In genomic region chr13:47903836-47904235, GRCh38 we compare ENCODE assay signal across 11 cellular contexts.
DNase-seq lines count a peak whose midpoint lies in the region; ATAC-seq and TF ChIP-seq lines count a peak whose summit lies in the region.
"Had no signal": no experiment of that assay in that cellular context is flagged by ENCODE, and none has a peak within 500 bp of the region (broad histone marks: within the 10 kb centered on the region; RNA-seq: fewer than 3 reads in every experiment).

No MANE protein-coding gene starts in this region.

- H3K4ac ChIP-seq in mesenchymal stem cell (ENCODE audit: low read depth in 1 of 2, low read length in 2 of 2), result no peak overlapping the region

- peak overlapping the region; percentile 54 for H4K8ac ChIP-seq in mesenchymal stem cell (ENCODE audit: low read length)

- CTCF ChIA-PET in BJ (lab: Yijun Ruan, JAX) (no interaction called here), GM10248 (lab: Yijun Ruan, JAX) (interaction anchor here (0.9 kb wide), 1 partner anchor 24 kb away, joined by 3 read pairs; no protein-coding TSS in a partner anchor)

- no peaks in the 10 kb centered on the region for H3K27me3 ChIP-seq in BJ (ENCODE audit: control insufficient read depth, insufficient read depth, low read length)
- H3K27me3 ChIP-seq in mesenchymal stem cell (ENCODE audit: control insufficient read depth in 1 of 2, insufficient read depth in 1 of 2, low read length in 2 of 2), result no peaks in the 10 kb centered on the region
- no peaks in the 10 kb centered on the region for H3K27me3 ChIP-seq in gastroesophageal sphincter
- H3K27me3 ChIP-seq: tibial nerve had no signal

- no peak overlapping the region for H3K27ac ChIP-seq in mesenchymal stem cell (ENCODE audit: low read length, poor library complexity, severe bottlenecking)
- H3K27ac ChIP-seq in gastroesophageal sphincter, result no peak overlapping the region
- H3K27ac ChIP-seq: tibial nerve had no signal

- no peak overlapping the region for H4K91ac ChIP-seq in mesenchymal stem cell (ENCODE audit: low read length)

- peak overlapping the region; percentile 71 for H3K9ac ChIP-seq in mesenchymal stem cell (ENCODE audit: low read length)

- H3K36me3 ChIP-seq in BJ (ENCODE audit: control insufficient read depth, insufficient read depth, low read length), result no peaks in the 10 kb centered on the region
- peaks cover 0 to 3% of the 10 kb centered on the region in 2 experiments for H3K36me3 ChIP-seq in mesenchymal stem cell (ENCODE audit: control insufficient read depth in 1 of 2, insufficient read depth in 2 of 2, low read depth in 1 of 2, low read length in 2 of 2)
- peaks cover 0 to 20% of the 10 kb centered on the region in 2 donors for H3K36me3 ChIP-seq in gastroesophageal sphincter

- TF ChIP-seq CTCF in BJ (IDR thresholded peaks at IDR 0.05; ENCODE audit: insufficient read depth, low read depth, low read length) (no peak), GM10248 (IDR thresholded peaks at IDR 0.05; ENCODE audit: control extremely low read depth, extremely low read depth, low read depth, missing control alignments) (no peak), gastroesophageal sphincter (IDR thresholded peaks at IDR 0.05) (no peak)

- no peak overlapping the region for H2BK15ac ChIP-seq in mesenchymal stem cell (ENCODE audit: low read depth, poor library complexity, severe bottlenecking)

- WGBS in mesenchymal stem cell, result 45% methylated on average over 6 of the region's 6 CpGs
- WGBS in gastroesophageal sphincter (ENCODE audit: low coverage in 1 of 2), 2 donors, result 46 to 60% methylated on average over 5 to 6 of the region's 6 CpGs

- POLR2A ChIA-PET in BJ (lab: Charles Lee) (no interaction called here), GM10248 (lab: Yijun Ruan, JAX) (no interaction called here)

- peaks cover 2% of the 10 kb centered on the region for H3K4me1 ChIP-seq in mesenchymal stem cell (ENCODE audit: control insufficient read depth, insufficient read depth, low read depth, low read length)
- H3K4me1 ChIP-seq in gastroesophageal sphincter, result no peaks in the 10 kb centered on the region
- H3K4me1 ChIP-seq: tibial nerve had no signal

- no peak overlapping the region for H2BK5ac ChIP-seq in mesenchymal stem cell (ENCODE audit: low read depth, low read length, poor library complexity, severe bottlenecking)

- no peak overlapping the region for H3K18ac ChIP-seq in mesenchymal stem cell (ENCODE audit: low read depth in 1 of 2, low read length in 2 of 2)

- no peak overlapping the region for H2BK12ac ChIP-seq in mesenchymal stem cell (ENCODE audit: low read length in 2 of 2)

- no peak overlapping the region for H2AK5ac ChIP-seq in mesenchymal stem cell (ENCODE audit: low read length, severe bottlenecking)

- no peak for TF ChIP-seq POLR2A in gastroesophageal sphincter (IDR thresholded peaks at IDR 0.05)

- H3K79me1 ChIP-seq in mesenchymal stem cell (replicated peaks; ENCODE audit: low read length, poor library complexity, severe bottlenecking), result no peaks in the 10 kb centered on the region

- ATAC-seq in gastroesophageal sphincter, result no peak

- H3K4me2 ChIP-seq in mesenchymal stem cell (ENCODE audit: low read length, poor library complexity, severe bottlenecking), result peak overlapping the region; percentile 14

- DNase-seq in BJ (ENCODE audit: low read depth), result peak; percentile 31
- peak; percentile 60 for DNase-seq in M059J (ENCODE audit: low read depth)
- DNase-seq in astrocyte of the hippocampus (ENCODE audit: low read depth, low spot score), result peak; percentile 24
- peak; percentile 72 for DNase-seq in mesenchymal stem cell
- DNase-seq in GM10248 (ENCODE audit: extremely low spot score), result no peak
- DNase-seq in stimulated activated CD8-positive, alpha-beta memory T cell treated with anti-CD3 and anti-CD28 coated beads, Interleukin-4, amount 100 ng/mL, for 48 hours, result no peak
- DNase-seq in globus pallidus (ENCODE audit: low spot score), result no peak
- DNase-seq: activated T-cell treated with anti-CD3 and anti-CD28 coated beads, Interleukin-2, amount 50 U/mL, for 1 hour; MM.1S had no signal

- H3K23ac ChIP-seq in mesenchymal stem cell (ENCODE audit: low read length in 2 of 2), result no peak overlapping the region

- no peak overlapping the region for H3K4me3 ChIP-seq in BJ (ENCODE audit: low read depth, low read length)
- H3K4me3 ChIP-seq in mesenchymal stem cell (ENCODE audit: insufficient read depth in 1 of 2, low read depth in 1 of 2, low read length in 2 of 2), result peak overlapping the region in 1 of 2 experiments; percentile 62
- H3K4me3 ChIP-seq in gastroesophageal sphincter, result no peak overlapping the region

- no peak overlapping the region for H2BK120ac ChIP-seq in mesenchymal stem cell (ENCODE audit: low read depth, low read length)

- TF ChIP-seq EP300 in gastroesophageal sphincter (IDR thresholded peaks at IDR 0.05), result no peak

- no peaks in the 10 kb centered on the region for H3K9me3 ChIP-seq in mesenchymal stem cell (ENCODE audit: control insufficient read depth, low read length)
- no peaks in the 10 kb centered on the region for H3K9me3 ChIP-seq in gastroesophageal sphincter

- H3K14ac ChIP-seq in mesenchymal stem cell (ENCODE audit: low read length in 2 of 2), result no peak overlapping the region

- H2AFZ ChIP-seq in mesenchymal stem cell (ENCODE audit: low read depth, low read length), result no peak overlapping the region

Comparison
In these comparisons a context has a peak if more than half of its experiments do, and no peak if none do; other contexts are left out.
1. DNase-seq: peak in BJ (single experiment), M059J (single experiment), astrocyte of the hippocampus (single experiment) and mesenchymal stem cell (single experiment); none in GM10248 (single experiment), stimulated activated CD8-positive, alpha-beta memory T cell treated with anti-CD3 and anti-CD28 coated beads, Interleukin-4, amount 100 ng/mL, for 48 hours (single experiment) and globus pallidus (single experiment).